ENCODE assay signal across 25 cellular contexts in genomic region chr17:8332688-8333087, GRCh38. TPM values are rescaled to one million over a fixed set of nuclear protein-coding genes. Genes with fewer than 3 reads are reported as not detected.
DNase-seq lines count a peak whose midpoint lies in the region; ATAC-seq and TF ChIP-seq lines count a peak whose summit lies in the region.
"Had no signal": no experiment of that assay in that cellular context is flagged by ENCODE, and none has a peak within 500 bp of the region (broad histone marks: within the 10 kb centered on the region; RNA-seq: fewer than 3 reads in every experiment).

No MANE protein-coding gene starts in this region.

- H3K79me2 ChIP-seq in mesendoderm (ENCODE audit: control insufficient read depth, insufficient read depth, low read length): no peaks in the 10 kb centered on the region
- no peaks in the 10 kb centered on the region for H3K79me2 ChIP-seq in H9 (ENCODE audit: insufficient read depth, low read length)

- no peaks in the 10 kb centered on the region for H3K4me1 ChIP-seq in right atrium auricular region
- H3K4me1 ChIP-seq in mesendoderm (ENCODE audit: control insufficient read depth, low read depth, low read length): peaks cover under 1% of the 10 kb centered on the region
- no peaks in the 10 kb centered on the region for H3K4me1 ChIP-seq in H9 (ENCODE audit: insufficient read depth, low read length)
- H3K4me1 ChIP-seq: uterus had no signal

- no peak for TF ChIP-seq CTCF in right atrium auricular region (IDR thresholded peaks at IDR 0.05)
- no peak for TF ChIP-seq CTCF in H9 (conservative IDR thresholded peaks at IDR 0.05)

- H3K27me3 Mint-ChIP-seq in H9 (ENCODE audit: low read depth): peaks cover 9% of the 10 kb centered on the region

- H3K4me3 Mint-ChIP-seq in H9: no peak overlapping the region
- H3K4me3 Mint-ChIP-seq: activated CD8-positive, alpha-beta T cell treated with anti-CD3 and anti-CD28 coated beads for 36 hours; activated T-cell treated with anti-CD3 and anti-CD28 coated beads, Interleukin-2, amount 50 U/mL, for 24 hours; CD4-positive, alpha-beta T cell; naive thymus-derived CD4-positive, alpha-beta T cell; T-helper 2 cell treated with Interferon-gamma antibody and Interleukin-4, amounts not matched to agents 5 μg/mL and 100 μg/mL, for 36 hours had no signal

- no peak overlapping the region for H2AFZ ChIP-seq in H9 (ENCODE audit: low read length)

- H3T11ph ChIP-seq in H9 (ENCODE audit: low read length): no peak overlapping the region

- no peak overlapping the region for H3K18ac ChIP-seq in mesendoderm (ENCODE audit: low read length)
- H3K18ac ChIP-seq in H9 (ENCODE audit: insufficient read length, low read depth, low read length): no peak overlapping the region

- no peak overlapping the region for H4K91ac ChIP-seq in H9 (ENCODE audit: insufficient read length, low read depth, low read length)

- no peak overlapping the region for H2BK15ac ChIP-seq in mesendoderm (replicated peaks; ENCODE audit: low read depth)
- H2BK15ac ChIP-seq in H9 (ENCODE audit: low read depth, low read length): no peak overlapping the region

- H3K14ac ChIP-seq in H9 (ENCODE audit: insufficient read depth, low read length): no peak overlapping the region

- no peak overlapping the region for H2BK5ac ChIP-seq in mesendoderm (ENCODE audit: low read length)
- H2BK5ac ChIP-seq in H9 (ENCODE audit: insufficient read length, low read length): no peak overlapping the region

- WGBS in mesendoderm (ENCODE audit: extremely low coverage, insufficient coverage, low lambda C conversion rate): no CpG with 5 or more reads among the region's 5 CpGs
- no CpG with 5 or more reads among the region's 5 CpGs for WGBS in H9 (ENCODE audit: extremely low coverage, insufficient read length, low lambda C conversion rate)

- no peaks in the 10 kb centered on the region; a peak in 1 of 7 replicates for H3K36me3 Mint-ChIP-seq in H9 (ENCODE audit: insufficient read depth in 1 of 3, low read depth in 3 of 3)
- H3K36me3 Mint-ChIP-seq: naive thymus-derived CD4-positive, alpha-beta T cell had no signal

- H3K56ac ChIP-seq in mesendoderm (ENCODE audit: low read length) (peak overlapping the region; percentile 25), H9 (ENCODE audit: insufficient read length, low read depth, low read length) (no peak overlapping the region)

- H3K36me3 ChIP-seq in right atrium auricular region: no peaks in the 10 kb centered on the region
- H3K36me3 ChIP-seq in mesendoderm (ENCODE audit: control insufficient read depth, insufficient read depth, low read length): no peaks in the 10 kb centered on the region
- H3K36me3 ChIP-seq: uterus had no signal

- H3K4ac ChIP-seq in mesendoderm (ENCODE audit: low read depth, low read length) (no peak overlapping the region), H9 (ENCODE audit: low read depth, low read length) (no peak overlapping the region)

- no peaks in the 10 kb centered on the region for H3K23me2 ChIP-seq in H9 (ENCODE audit: insufficient read length, low read depth, low read length, poor library complexity, severe bottlenecking)

- no peak overlapping the region for H3K23ac ChIP-seq in mesendoderm (ENCODE audit: low read length)
- no peak overlapping the region for H3K23ac ChIP-seq in H9 (ENCODE audit: insufficient read length, low read depth, low read length)

- no peak overlapping the region for H3K27ac Mint-ChIP-seq in H9
- H3K27ac Mint-ChIP-seq: activated CD8-positive, alpha-beta T cell treated with anti-CD3 and anti-CD28 coated beads for 36 hours; activated T-cell treated with anti-CD3 and anti-CD28 coated beads, Interleukin-2, amount 50 U/mL, for 24 hours; CD4-positive, alpha-beta T cell; naive thymus-derived CD4-positive, alpha-beta T cell; T-helper 2 cell treated with Interferon-gamma antibody and Interleukin-4, amounts not matched to agents 5 μg/mL and 100 μg/mL, for 36 hours had no signal

- H4K5ac ChIP-seq in mesendoderm (ENCODE audit: low read length) (no peak overlapping the region), H9 (ENCODE audit: insufficient read length, low read depth, low read length) (no peak overlapping the region)

- H3K4me2 ChIP-seq in mesendoderm (ENCODE audit: low read length): no peak overlapping the region
- no peak overlapping the region for H3K4me2 ChIP-seq in H9 (ENCODE audit: insufficient read depth, insufficient read length, low read length)
- H3K4me2 ChIP-seq: KMS-11 had no signal

- H2BK120ac ChIP-seq in mesendoderm (ENCODE audit: low read depth, low read length) (no peak overlapping the region), H9 (ENCODE audit: low read depth, low read length, poor library complexity, severe bottlenecking) (no peak overlapping the region)

- H2AK5ac ChIP-seq in mesendoderm (ENCODE audit: low read length) (no peak overlapping the region), H9 (ENCODE audit: insufficient read length, low read length) (no peak overlapping the region)

- H3K9me3 Mint-ChIP-seq in H9: no peaks in the 10 kb centered on the region
- H3K9me3 Mint-ChIP-seq: activated CD8-positive, alpha-beta T cell treated with anti-CD3 and anti-CD28 coated beads for 36 hours; activated T-cell treated with anti-CD3 and anti-CD28 coated beads, Interleukin-2, amount 50 U/mL, for 24 hours; CD4-positive, alpha-beta T cell; T-helper 2 cell treated with Interferon-gamma antibody and Interleukin-4, amounts not matched to agents 5 μg/mL and 100 μg/mL, for 36 hours had no signal

- H3K4me1 Mint-ChIP-seq in H9: peaks cover 4 to 5% of the 10 kb centered on the region in 2 experiments

- peak; percentile 91 for ATAC-seq in Right ventricle myocardium superior (ENCODE audit: poor library complexity)
- peak; percentile 22 for ATAC-seq in esophagus mucosa
- no peak for ATAC-seq in GM18870 (IDR thresholded peaks at IDR 0.05; ENCODE audit: unreplicated experiment)
- ATAC-seq: activated CD8-positive, alpha-beta T cell treated with anti-CD3 and anti-CD28 coated beads for 36 hours; naive thymus-derived CD4-positive, alpha-beta T cell had no signal

- H4K8ac ChIP-seq in mesendoderm (ENCODE audit: low read depth, low read length) (no peak overlapping the region), H9 (replicated peaks; ENCODE audit: insufficient read length, low read depth, low read length) (no peak overlapping the region)

- H2BK12ac ChIP-seq in H9 (ENCODE audit: insufficient read length, low read depth, low read length): no peak overlapping the region

- H3K27me3 ChIP-seq in right atrium auricular region: no peaks in the 10 kb centered on the region
- no peaks in the 10 kb centered on the region for H3K27me3 ChIP-seq in mesendoderm (ENCODE audit: insufficient read depth, low read length, poor library complexity)
- no peaks in the 10 kb centered on the region for H3K27me3 ChIP-seq in H9 (ENCODE audit: insufficient read depth, low read length)
- H3K27me3 ChIP-seq: uterus had no signal

- H3K27ac ChIP-seq in right atrium auricular region (peak overlapping the region in 1 of 2 donors; percentile 11), mesendoderm (ENCODE audit: low read depth, low read length) (no peak overlapping the region), H9 (ENCODE audit: insufficient read length, low read depth, low read length) (no peak overlapping the region)
- H3K27ac ChIP-seq: KMS-11, uterus had no signal

- no peak overlapping the region for H2BK20ac ChIP-seq in H9 (ENCODE audit: low read depth, low read length, poor library complexity, severe bottlenecking)

- intact Hi-C loops in Right ventricle myocardium superior (cut with DNase I): no loop called here

- no peaks in the 10 kb centered on the region for H4K20me1 ChIP-seq in H9 (ENCODE audit: control insufficient read depth, insufficient read depth, insufficient read length)

- H3K9me3 ChIP-seq in right atrium auricular region: no peaks in the 10 kb centered on the region
- H3K9me3 ChIP-seq in H9 (ENCODE audit: control insufficient read depth, low read depth, low read length): no peaks in the 10 kb centered on the region
- H3K9me3 ChIP-seq: uterus had no signal

- DNase-seq in Right ventricle myocardium superior (peak; percentile 63), right atrium auricular region (ENCODE audit: low spot score) (no peak), mesendoderm (peak; percentile 65), H9 (no peak), pons (ENCODE audit: low spot score) (no peak)
- no peak for DNase-seq in stimulated activated CD4-positive, alpha-beta T cell treated with anti-CD3 and anti-CD28 coated beads, Interleukin-15, amount 100 ng/mL, for 24 hours
- DNase-seq: activated CD8-positive, alpha-beta T cell treated with anti-CD3 and anti-CD28 coated beads for 36 hours; activated naive CD4-positive, alpha-beta T cell treated with Interleukin-2 at 50 U/mL for 16 hours; activated T-cell treated with anti-CD3 and anti-CD28 coated beads, Interleukin-2, amount 50 U/mL, for 24 hours; CD4-positive, alpha-beta T cell; central memory CD4-positive, alpha-beta T cell; naive thymus-derived CD4-positive, alpha-beta T cell; NCI-H1092; NCI-H2081 treated with DMSO at 0.1 percent for 48 hours; NCI-H510A; SHP77; stimulated activated CD8-positive, alpha-beta memory T cell treated with anti-CD3 and anti-CD28 coated beads, Interleukin-4, amount 100 ng/mL, for 48 hours; uterus had no signal

- H3K9ac ChIP-seq in mesendoderm (ENCODE audit: low read length): no peak overlapping the region
- no peak overlapping the region for H3K9ac ChIP-seq in H9 (ENCODE audit: extremely low read depth, insufficient read length, low read length)
- H3K9ac ChIP-seq: KMS-11 had no signal

- H3K79me1 ChIP-seq in mesendoderm (ENCODE audit: low read length) (no peaks in the 10 kb centered on the region), H9 (ENCODE audit: insufficient read depth, low read depth, low read length, poor library complexity, severe bottlenecking) (no peaks in the 10 kb centered on the region)

- H3K4me3 ChIP-seq in right atrium auricular region (no peak overlapping the region), mesendoderm (ENCODE audit: low read length) (no peak overlapping the region)
- H3K4me3 ChIP-seq: lung, uterus had no signal

RNA-seq across cellular contexts. Expression of gene ODF4, which starts 7.0 kb away (rescaled TPM):
- total RNA-seq in Right ventricle myocardium superior: not detected
- total RNA-seq in right atrium auricular region: not detected
- total RNA-seq in esophagus mucosa: not detected
- not detected for polyA plus RNA-seq in mesendoderm (2013, experiment 1 of 2)
- not detected for polyA plus RNA-seq in mesendoderm (2013, experiment 2 of 2)
- not detected in 2 replicates for total RNA-seq in H9 (2021)
- total RNA-seq: activated CD8-positive, alpha-beta T cell treated with anti-CD3 and anti-CD28 coated beads for 36 hours; CD4-positive, alpha-beta T cell; lung; naive thymus-derived CD4-positive, alpha-beta T cell; posterior vena cava; uterus had no signal
- polyA plus RNA-seq: AG04450; lung; naive thymus-derived CD4-positive, alpha-beta T cell had no signal

RNA-seq across cellular contexts. Expression of gene ARHGEF15, which starts 22.6 kb away (rescaled TPM):
- total RNA-seq in Right ventricle myocardium superior (17.2 TPM), right atrium auricular region (10 to 100 TPM in 1 of 2 donors, 1 to 10 TPM in 1; 5.9 to 18.7 TPM), esophagus mucosa (1.8 TPM), H9 (2021) (0.35 and 0.39 TPM in 2 replicates)
- polyA plus RNA-seq in mesendoderm (2013, experiment 1 of 2): 1.6 TPM
- 1.3 TPM for polyA plus RNA-seq in mesendoderm (2013, experiment 2 of 2)
- total RNA-seq: activated CD8-positive, alpha-beta T cell treated with anti-CD3 and anti-CD28 coated beads for 36 hours; CD4-positive, alpha-beta T cell; naive thymus-derived CD4-positive, alpha-beta T cell had no signal
- polyA plus RNA-seq: AG04450; naive thymus-derived CD4-positive, alpha-beta T cell had no signal

RNA-seq across cellular contexts. Expression of gene SLC25A35, which starts 37.5 kb away (rescaled TPM):
- total RNA-seq in Right ventricle myocardium superior (1.00 TPM), right atrium auricular region (1 to 10 TPM; 1.2 to 1.6 TPM), esophagus mucosa (2.6 TPM), H9 (2021) (3.9 and 4.3 TPM in 2 replicates)
- 1.6 TPM for polyA plus RNA-seq in mesendoderm (2013, experiment 1 of 2)
- 2.0 TPM for polyA plus RNA-seq in mesendoderm (2013, experiment 2 of 2)

RNA-seq across cellular contexts. Expression of gene RANGRF, which starts 44.2 kb away (rescaled TPM):
- total RNA-seq in Right ventricle myocardium superior (23.2 TPM), right atrium auricular region (10 to 100 TPM; 24.1 to 29.9 TPM), esophagus mucosa (12.7 TPM), H9 (2021) (36.9 and 42.5 TPM in 2 replicates)
- 47.3 TPM for polyA plus RNA-seq in mesendoderm (2013, experiment 1 of 2)
- polyA plus RNA-seq in mesendoderm (2013, experiment 2 of 2): 46.1 TPM

Comparison
In these comparisons a context has a peak if more than half of its experiments do, and no peak if none do; other contexts are left out.
1. DNase-seq: peak in Right ventricle myocardium superior (single experiment) and mesendoderm (single experiment); none in right atrium auricular region (single experiment), stimulated activated CD4-positive, alpha-beta T cell treated with anti-CD3 and anti-CD28 coated beads, Interleukin-15, amount 100 ng/mL, for 24 hours (single experiment), H9 (single experiment) and pons (single experiment).